Comparison of ENCODE assay signal across 8 cellular contexts in the genomic region with DNA sequence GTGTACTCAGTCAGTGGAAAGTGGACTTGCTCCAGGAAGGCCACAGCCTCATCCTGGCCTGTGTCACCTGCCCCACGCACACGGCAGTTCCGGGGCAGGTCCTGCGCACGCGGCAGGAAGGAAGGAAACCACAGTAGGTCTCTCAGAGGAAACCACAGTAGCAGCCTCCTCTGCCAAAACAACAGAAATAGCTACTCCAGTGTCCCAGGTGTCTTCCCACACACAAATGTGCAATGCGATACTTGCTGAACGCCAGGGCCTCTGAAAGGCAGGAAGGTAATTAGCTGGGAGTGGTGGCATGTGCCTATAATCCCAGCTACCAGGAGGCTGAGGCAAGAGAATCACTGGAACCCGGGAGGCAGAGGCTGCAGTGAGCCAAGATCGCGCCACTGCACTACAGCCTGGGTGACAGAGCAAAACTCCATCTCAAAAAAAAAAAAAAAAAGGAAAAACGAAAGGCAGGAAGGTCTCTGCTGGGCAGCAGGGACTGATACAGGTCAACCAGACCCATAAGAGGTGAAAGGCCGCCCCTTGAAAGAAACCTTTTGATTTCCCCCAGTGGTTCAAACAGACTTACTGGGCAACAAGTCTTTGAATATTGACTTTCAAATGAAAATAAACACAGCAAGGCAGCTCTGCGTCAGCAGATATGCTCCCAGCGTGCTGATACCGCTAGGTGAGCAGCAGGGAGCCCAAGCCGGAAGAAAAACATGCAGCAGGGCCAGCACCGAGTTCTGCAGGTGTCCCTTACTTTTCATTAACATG. TPM values are rescaled to one million over a fixed set of nuclear protein-coding genes. Genes with fewer than 3 reads are reported as not detected.
DNase-seq lines count a peak whose midpoint lies in the region; ATAC-seq and TF ChIP-seq lines count a peak whose summit lies in the region.

No MANE protein-coding gene starts in this region.

- no peak for TF ChIP-seq POLR2A in esophagus squamous epithelium (IDR thresholded peaks at IDR 0.05)

- no peaks in the 10 kb centered on the region for H3K9me2 ChIP-seq in PC-9 (ENCODE audit: insufficient read depth)

- peaks cover 18 to 79% (median 55%) of the 10 kb centered on the region in 7 donors for H3K4me1 Mint-ChIP-seq in naive thymus-derived CD4-positive, alpha-beta T cell

- H4K20me1 ChIP-seq in PC-9 (ENCODE audit: insufficient read depth): no peaks in the 10 kb centered on the region

- no peaks in the 10 kb centered on the region for H3K79me2 ChIP-seq in PC-9 (ENCODE audit: low read depth)

- no peak overlapping the region for H2AFZ ChIP-seq in PC-9

- in situ Hi-C loops in KBM-7 (cut with MboI; ENCODE audit: low pct_unique_long_range_greater_than_20kb, low sequenced_read_pairs): no loop called here
- in situ Hi-C loops in HAP-1 (cut with MboI; ENCODE audit: low sequenced_read_pairs): no loop called here

- DNase-seq in GM10248 (ENCODE audit: extremely low spot score) (peak; percentile 76), KBM-7 (peak; percentile 85), HAP-1 (ENCODE audit: low spot score in 2 of 2) (no peak), esophagus squamous epithelium (lab: John Stamatoyannopoulos, UW) (no peak), PC-9 (no peak)
- DNase-seq in activated T-cell treated with anti-CD3 and anti-CD28 coated beads, Interleukin-2, amount 50 U/mL, for 48 hours: peak; percentile 69 to 76
- peak; percentile 46 to 90 (median 84) for DNase-seq in naive thymus-derived CD4-positive, alpha-beta T cell

- peak overlapping the region; percentile 77 to 92 (median 86) for H3K4me3 Mint-ChIP-seq in naive thymus-derived CD4-positive, alpha-beta T cell

- no peaks in the 10 kb centered on the region for H3K27me3 ChIP-seq in naive thymus-derived CD4-positive, alpha-beta T cell (ENCODE audit: control insufficient read depth in 2 of 2, insufficient read depth in 2 of 2, low read length in 2 of 2)
- H3K27me3 ChIP-seq in HAP-1 (ENCODE audit: low read depth): no peaks in the 10 kb centered on the region
- no peaks in the 10 kb centered on the region for H3K27me3 ChIP-seq in esophagus squamous epithelium
- H3K27me3 ChIP-seq in PC-9 (ENCODE audit: insufficient read depth, low read depth): no peaks in the 10 kb centered on the region

- CTCF ChIA-PET in GM10248 (lab: Yijun Ruan, JAX): interaction anchor here (0.9 to 6.3 kb wide), 3 partner anchors 18 to 289 kb away, joined by 3 to 33 read pairs (median 3); no protein-coding TSS in a partner anchor
- CTCF ChIA-PET in naive thymus-derived CD4-positive, alpha-beta T cell (lab: Charles Lee): interaction anchor here (0.7 to 1.5 kb wide), 4 partner anchors 19 to 353 kb away, joined by 3 to 4 read pairs (median 4); no protein-coding TSS in a partner anchor
- CTCF ChIA-PET in PC-9 (lab: Charles Lee): no interaction called here

- TF ChIP-seq CTCF in GM10248 (IDR thresholded peaks at IDR 0.05; ENCODE audit: control extremely low read depth, extremely low read depth, low read depth, missing control alignments) (no peak), esophagus squamous epithelium (IDR thresholded peaks at IDR 0.05) (no peak), PC-9 (conservative IDR thresholded peaks at IDR 0.05) (no peak)

- peak; percentile 94 for ATAC-seq in GM21576 (IDR thresholded peaks at IDR 0.05; ENCODE audit: unreplicated experiment)
- ATAC-seq in naive thymus-derived CD4-positive, alpha-beta T cell: peak; percentile 96

- no peaks in the 10 kb centered on the region for H3K36me3 ChIP-seq in naive thymus-derived CD4-positive, alpha-beta T cell (ENCODE audit: control insufficient read depth in 2 of 3, insufficient read depth in 3 of 3, low read length in 3 of 3)
- H3K36me3 ChIP-seq in HAP-1 (replicated peaks): no peaks in the 10 kb centered on the region
- peaks cover 0 to 22% (median 0%) of the 10 kb centered on the region in 3 donors for H3K36me3 ChIP-seq in esophagus squamous epithelium
- no peaks in the 10 kb centered on the region for H3K36me3 ChIP-seq in PC-9 (ENCODE audit: low read depth)

- H3F3A ChIP-seq in PC-9 (ENCODE audit: insufficient read depth, low read depth): 0 out of 2 replicates have a peak, but pooled peaks cover 5% of the 10 kb centered on the region

- peak overlapping the region; percentile 77 for H3K27ac ChIP-seq in naive thymus-derived CD4-positive, alpha-beta T cell (ENCODE audit: low read depth, low read length)
- H3K27ac ChIP-seq in esophagus squamous epithelium: no peak overlapping the region
- H3K27ac ChIP-seq in PC-9: no peak overlapping the region

- no peaks in the 10 kb centered on the region for H3K9me3 ChIP-seq in naive thymus-derived CD4-positive, alpha-beta T cell (ENCODE audit: control insufficient read depth in 2 of 3, low read length in 3 of 3)
- H3K9me3 ChIP-seq in HAP-1 (no peaks in the 10 kb centered on the region), esophagus squamous epithelium (no peaks in the 10 kb centered on the region), PC-9 (ENCODE audit: insufficient read depth, low read depth) (no peaks in the 10 kb centered on the region)

- intact Hi-C loops in naive thymus-derived CD4-positive, alpha-beta T cell (cut with micrococcal nuclease): loop anchor here (1.0 to 10.0 kb wide), 19 partner anchors 13 to 1195 kb away; a partner anchor contains a TSS
- intact Hi-C loops in esophagus squamous epithelium (cut with DNase I) (no loop called here), PC-9 (cut with micrococcal nuclease; ENCODE audit: unreplicated experiment) (no loop called here)

- H3K9me3 Mint-ChIP-seq in naive thymus-derived CD4-positive, alpha-beta T cell: no peaks in the 10 kb centered on the region

- H3K27ac Mint-ChIP-seq in naive thymus-derived CD4-positive, alpha-beta T cell: peak overlapping the region; percentile 89 to 99 (median 98)

- no TSS peak for BruUV-seq in PC-9 (replicated peaks; lab: Mats Ljungman, UMichigan)

- peak overlapping the region; percentile 59 for H3K4me3 ChIP-seq in naive thymus-derived CD4-positive, alpha-beta T cell (ENCODE audit: low read length)
- H3K4me3 ChIP-seq in HAP-1 (no peak overlapping the region), esophagus squamous epithelium (no peak overlapping the region), PC-9 (no peak overlapping the region)

- peaks cover 21 to 25% of the 10 kb centered on the region in 2 donors for H3K4me1 ChIP-seq in naive thymus-derived CD4-positive, alpha-beta T cell (ENCODE audit: control insufficient read depth in 2 of 2, insufficient read depth in 2 of 2, low read length in 2 of 2)
- H3K4me1 ChIP-seq in HAP-1 (no peaks in the 10 kb centered on the region), esophagus squamous epithelium (peaks cover 0 to 12% (median 0%) of the 10 kb centered on the region in 3 donors), PC-9 (replicated peaks; ENCODE audit: insufficient read depth) (no peaks in the 10 kb centered on the region)

- H3K4me2 ChIP-seq in PC-9: no peak overlapping the region

- peaks cover 0 to 16% (median 7%) of the 10 kb centered on the region in 5 donors for H3K36me3 Mint-ChIP-seq in naive thymus-derived CD4-positive, alpha-beta T cell

- peaks cover 0 to 5% (median 0%) of the 10 kb centered on the region in 5 donors for H3K27me3 Mint-ChIP-seq in naive thymus-derived CD4-positive, alpha-beta T cell

- POLR2A ChIA-PET in GM10248 (lab: Yijun Ruan, JAX): no interaction called here
- POLR2A ChIA-PET in naive thymus-derived CD4-positive, alpha-beta T cell (lab: Charles Lee): interaction anchor here (0.6 to 2.0 kb wide), 18 partner anchors 9 to 1126 kb away, joined by 3 to 9 read pairs (median 4); a partner anchor contains a TSS
- POLR2A ChIA-PET in PC-9 (lab: Charles Lee; ENCODE audit: unreplicated experiment): no interaction called here

- 59 to 67% methylated on average over 17 to 18 of the region's 18 CpGs for WGBS in esophagus squamous epithelium, 2 donors

RNA-seq across cellular contexts. Expression of a gene that starts 49.5 kb away (rescaled TPM):
- 10 to 100 TPM; 12.3 to 21.2 (median 16.3) TPM for total RNA-seq in naive thymus-derived CD4-positive, alpha-beta T cell
- polyA plus RNA-seq in naive thymus-derived CD4-positive, alpha-beta T cell: 10 to 100 TPM; 32.4 to 44.1 TPM
- total RNA-seq in esophagus squamous epithelium: 10 to 100 TPM; 12.5 to 41.2 (median 24.4) TPM
- total RNA-seq in PC-9 (2021): 8.4 and 8.7 TPM in 2 replicates

Comparison
In these comparisons a context has a peak if more than half of its experiments do, and no peak if none do; other contexts are left out.
1. DNase-seq: peak in GM10248 (single experiment), KBM-7 (single experiment), activated T-cell treated with anti-CD3 and anti-CD28 coated beads, Interleukin-2, amount 50 U/mL, for 48 hours (2 of 2) and naive thymus-derived CD4-positive, alpha-beta T cell (9 of 9); none in HAP-1 (0 of 2), esophagus squamous epithelium (single experiment) and PC-9 (0 of 2).
2. intact Hi-C loops: an anchor here in naive thymus-derived CD4-positive, alpha-beta T cell (1.0 to 10.0 kb wide); none called in esophagus squamous epithelium and PC-9.